18 cellular contexts compared by ENCODE assay signal in the genomic region with DNA sequence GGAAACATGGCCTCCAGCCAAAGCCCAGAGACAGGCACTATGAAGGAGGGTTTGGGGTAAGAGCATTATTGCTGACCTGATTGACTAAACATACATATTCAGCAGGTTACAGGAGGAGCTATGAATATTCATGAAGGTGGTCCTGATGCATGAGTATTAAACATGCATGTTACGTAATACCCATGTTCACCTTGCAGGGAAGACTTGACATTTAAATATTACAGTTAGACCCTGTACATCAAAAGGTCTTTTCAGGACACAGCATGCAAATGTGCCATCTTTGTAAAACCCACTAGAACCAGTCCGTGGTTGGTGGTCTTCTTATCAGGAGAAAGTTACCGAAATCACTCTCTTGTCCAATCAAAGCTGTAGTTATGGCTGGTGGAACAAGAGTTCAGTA. TPM values are rescaled to one million over a fixed set of nuclear protein-coding genes. Genes with fewer than 3 reads are reported as not detected.
DNase-seq lines count a peak whose midpoint lies in the region; ATAC-seq, FAIRE-seq and TF ChIP-seq lines count a peak whose summit lies in the region.
"Had no signal": no experiment of that assay in that cellular context is flagged by ENCODE, and none has a peak within 500 bp of the region (broad histone marks: within the 10 kb centered on the region; RNA-seq: fewer than 3 reads in every experiment).

No MANE protein-coding gene starts in this region.

- H3K9me1 ChIP-seq in K562 (ENCODE audit: control insufficient read depth, insufficient read depth, low read length) = no peaks in the 10 kb centered on the region

- TF ChIP-seq CTCF in natural killer cell (IDR thresholded peaks at IDR 0.05) = no peak
- no peak for TF ChIP-seq CTCF in K562 (IDR thresholded peaks at IDR 0.05 in 2 of 3, conservative IDR thresholded peaks at IDR 0.05 in 1 of 3; ENCODE audit: insufficient read depth in 2 of 3, low read depth in 1 of 3, low read length in 3 of 3)
- no peak for TF ChIP-seq CTCF in lower leg skin (IDR thresholded peaks at IDR 0.05)
- TF ChIP-seq CTCF in PC-3 (conservative IDR thresholded peaks at IDR 0.05; ENCODE audit: low read depth, low read length) = no peak

- H3F3A ChIP-seq in PC-3 (ENCODE audit: low read length, unreplicated experiment) = peaks cover 3% of the 10 kb centered on the region

- DNase-seq in natural killer cell = no peak
- DNase-seq in natural killer cell treated with Interleukin-12 subunit alpha and Interleukin-12 subunit beta and Interleukin-15 and Interleukin-18, amount 100 ng/mL, for 72 hours (ENCODE audit: low spot score) = no peak
- no peak for DNase-seq in K562 (ENCODE audit: extremely low read depth in 1 of 4, low spot score in 3 of 4)
- DNase-seq in stimulated activated effector memory CD8-positive, alpha-beta T cell treated with anti-CD3 and anti-CD28 coated beads, Interleukin-12 subunit alpha, Interleukin-12 subunit beta, amount 100 ng/mL, for 72 hours (ENCODE audit: low spot score in 2 of 2) = no peak
- DNase-seq in lower leg skin (ENCODE audit: low spot score in 2 of 2) = no peak
- no peak for DNase-seq in PC-3
- DNase-seq: ACHN, C1 segment of cervical spinal cord, DMS79 treated with DMSO at 0.1 percent for 48 hours, H7, HFFc6, NCI-H1092 treated with DMSO at 0.1 percent for 48 hours, NCI-H146, NCI-H2081 treated with DMSO at 0.1 percent for 48 hours, Right ventricle myocardium superior had no signal

- no peak overlapping the region for H3K4me3 Mint-ChIP-seq in natural killer cell
- H3K4me3 Mint-ChIP-seq in natural killer cell treated with Interleukin-12 subunit alpha and Interleukin-12 subunit beta and Interleukin-15 and Interleukin-18, amount 100 ng/mL, for 72 hours = no peak overlapping the region
- no peak overlapping the region for H3K4me3 Mint-ChIP-seq in stimulated activated effector memory CD8-positive, alpha-beta T cell treated with anti-CD3 and anti-CD28 coated beads, Interleukin-12 subunit alpha, Interleukin-12 subunit beta, amount 100 ng/mL, for 72 hours
- H3K4me3 Mint-ChIP-seq: HFFc6 had no signal

- H2AFZ ChIP-seq in K562 (ENCODE audit: low read depth, low read length) (no peak overlapping the region), PC-3 (ENCODE audit: low read length) (no peak overlapping the region)

- no peaks in the 10 kb centered on the region for H3K9me3 Mint-ChIP-seq in natural killer cell
- no peaks in the 10 kb centered on the region for H3K9me3 Mint-ChIP-seq in natural killer cell treated with Interleukin-12 subunit alpha and Interleukin-12 subunit beta and Interleukin-15 and Interleukin-18, amount 100 ng/mL, for 72 hours
- H3K9me3 Mint-ChIP-seq in stimulated activated effector memory CD8-positive, alpha-beta T cell treated with anti-CD3 and anti-CD28 coated beads, Interleukin-12 subunit alpha, Interleukin-12 subunit beta, amount 100 ng/mL, for 72 hours = no peaks in the 10 kb centered on the region
- H3K9me3 Mint-ChIP-seq: HFFc6 had no signal

- POLR2A ChIA-PET in K562 (lab: Yijun Ruan, JAX) (no interaction called here), PC-3 (lab: Charles Lee; ENCODE audit: unreplicated experiment) (no interaction called here)

- CTCF ChIA-PET in K562 (lab: Yijun Ruan, JAX; ENCODE audit: low intra/inter-chr PET ratio) (no interaction called here), PC-3 (lab: Charles Lee) (no interaction called here)

- H3K27ac ChIP-seq in K562 (ENCODE audit: extremely low read depth, low read depth, low read length) = no peak overlapping the region
- H3K27ac ChIP-seq in PC-3 (ENCODE audit: low read length) = no peak overlapping the region
- H3K27ac ChIP-seq: HL-60 had no signal

- peaks cover 18% of the 10 kb centered on the region for H3K36me3 Mint-ChIP-seq in natural killer cell
- peaks cover 25% of the 10 kb centered on the region for H3K36me3 Mint-ChIP-seq in natural killer cell treated with Interleukin-12 subunit alpha and Interleukin-12 subunit beta and Interleukin-15 and Interleukin-18, amount 100 ng/mL, for 72 hours
- H3K36me3 Mint-ChIP-seq in stimulated activated effector memory CD8-positive, alpha-beta T cell treated with anti-CD3 and anti-CD28 coated beads, Interleukin-12 subunit alpha, Interleukin-12 subunit beta, amount 100 ng/mL, for 72 hours = no peaks in the 10 kb centered on the region

- H3K79me2 ChIP-seq in K562 (ENCODE audit: control insufficient read depth, insufficient read depth, low read length) = peaks cover 10% of the 10 kb centered on the region; the same call in 1 of the 3 replicates
- peaks cover 16% of the 10 kb centered on the region for H3K79me2 ChIP-seq in PC-3 (ENCODE audit: low read length)

- TF ChIP-seq RAD21 in Ishikawa (IDR thresholded peaks at IDR 0.05; ENCODE audit: low read depth) (no peak), K562 (CRISPR knock-in tag; conservative IDR thresholded peaks at IDR 0.05 in 1 of 2, IDR thresholded peaks at IDR 0.05 in 1 of 2) (no peak)

- H3K36me3 ChIP-seq in K562 (ENCODE audit: control insufficient read depth, insufficient read depth, low read length) = peaks cover 89% of the 10 kb centered on the region
- peaks cover 82% of the 10 kb centered on the region for H3K36me3 ChIP-seq in PC-3 (ENCODE audit: low read depth, low read length)

- no peak for ATAC-seq in natural killer cell
- no peak for ATAC-seq in natural killer cell treated with Interleukin-12 subunit alpha and Interleukin-12 subunit beta and Interleukin-15 and Interleukin-18, amount 100 ng/mL, for 72 hours
- ATAC-seq in K562 = no peak
- ATAC-seq in stimulated activated effector memory CD8-positive, alpha-beta T cell treated with anti-CD3 and anti-CD28 coated beads, Interleukin-12 subunit alpha, Interleukin-12 subunit beta, amount 100 ng/mL, for 72 hours = no peak
- no peak for ATAC-seq in HG02938 (IDR thresholded peaks at IDR 0.05; ENCODE audit: unreplicated experiment)
- no peak for ATAC-seq in PC-3

- BruUV-seq in K562 (replicated peaks; lab: Mats Ljungman, UMichigan) (no TSS peak), PC-3 (replicated peaks; lab: Mats Ljungman, UMichigan) (no TSS peak)

- TF ChIP-seq POLR2A in K562 (conservative IDR thresholded peaks at IDR 0.05) (no peak), lower leg skin (IDR thresholded peaks at IDR 0.05) (no peak)

- TF ChIP-seq EP300 in Ishikawa (IDR thresholded peaks at IDR 0.05; ENCODE audit: borderline replicate concordance) = no peak
- no peak for TF ChIP-seq EP300 in K562 (IDR thresholded peaks at IDR 0.05; ENCODE audit: low read length)

- H3K9ac ChIP-seq in K562 (ENCODE audit: insufficient read depth in 1 of 2, low read depth in 2 of 2, low read length in 2 of 2) (no peak overlapping the region), PC-3 (ENCODE audit: low read length) (no peak overlapping the region)

- peak overlapping the region; percentile 65 to 67 for H3K27ac Mint-ChIP-seq in natural killer cell
- H3K27ac Mint-ChIP-seq in natural killer cell treated with Interleukin-12 subunit alpha and Interleukin-12 subunit beta and Interleukin-15 and Interleukin-18, amount 100 ng/mL, for 72 hours = peak overlapping the region in 1 of 2 donors; percentile 16
- H3K27ac Mint-ChIP-seq in stimulated activated effector memory CD8-positive, alpha-beta T cell treated with anti-CD3 and anti-CD28 coated beads, Interleukin-12 subunit alpha, Interleukin-12 subunit beta, amount 100 ng/mL, for 72 hours = peak overlapping the region; percentile 70
- H3K27ac Mint-ChIP-seq: HFFc6 had no signal

- intact Hi-C loops in natural killer cell (cut with micrococcal nuclease) (no loop called here), K562 (cut with micrococcal nuclease) (no loop called here), lower leg skin (cut with DNase I; ENCODE audit: low total_unique reads) (no loop called here), PC-3 (cut with micrococcal nuclease) (no loop called here)

- in situ Hi-C loops in K562 (cut with MboI) = no loop called here

- H3K9me3 ChIP-seq in K562 (replicated peaks; ENCODE audit: control insufficient read depth, insufficient read depth, low read depth, low read length) (no peaks in the 10 kb centered on the region), PC-3 (ENCODE audit: low read length) (no peaks in the 10 kb centered on the region)

- no peaks in the 10 kb centered on the region for H3K9me2 ChIP-seq in PC-3 (replicated peaks; ENCODE audit: low read length)

- H3K4me2 ChIP-seq in K562 (ENCODE audit: insufficient read depth, low read length) (no peak overlapping the region), PC-3 (ENCODE audit: low read length) (no peak overlapping the region)

- peaks cover 51 to 56% of the 10 kb centered on the region in 2 donors for H3K4me1 Mint-ChIP-seq in natural killer cell
- H3K4me1 Mint-ChIP-seq in natural killer cell treated with Interleukin-12 subunit alpha and Interleukin-12 subunit beta and Interleukin-15 and Interleukin-18, amount 100 ng/mL, for 72 hours (ENCODE audit: low read depth in 2 of 2) = peaks cover 22 to 26% of the 10 kb centered on the region in 2 donors
- H3K4me1 Mint-ChIP-seq in stimulated activated effector memory CD8-positive, alpha-beta T cell treated with anti-CD3 and anti-CD28 coated beads, Interleukin-12 subunit alpha, Interleukin-12 subunit beta, amount 100 ng/mL, for 72 hours = peaks cover 17% of the 10 kb centered on the region

- H3K27me3 Mint-ChIP-seq in natural killer cell (ENCODE audit: low read depth in 2 of 2) = no peaks in the 10 kb centered on the region
- H3K27me3 Mint-ChIP-seq in natural killer cell treated with Interleukin-12 subunit alpha and Interleukin-12 subunit beta and Interleukin-15 and Interleukin-18, amount 100 ng/mL, for 72 hours = no peaks in the 10 kb centered on the region

- no peaks in the 10 kb centered on the region for H3K4me1 ChIP-seq in K562 (replicated peaks in 1 of 2; ENCODE audit: control insufficient read depth in 2 of 2, insufficient read depth in 2 of 2, low read length in 2 of 2)
- H3K4me1 ChIP-seq in PC-3 (ENCODE audit: insufficient read depth, low read length) = no peaks in the 10 kb centered on the region

- H3K27me3 ChIP-seq in K562 (ENCODE audit: control insufficient read depth in 2 of 2, insufficient read depth in 2 of 2, low read length in 2 of 2) = no peaks in the 10 kb centered on the region
- H3K27me3 ChIP-seq in PC-3 (ENCODE audit: low read length) = no peaks in the 10 kb centered on the region

- no peak overlapping the region for H3K4me3 ChIP-seq in K562
- H3K4me3 ChIP-seq in lower leg skin (ENCODE audit: low read depth, poor library complexity, severe bottlenecking) = no peak overlapping the region
- H3K4me3 ChIP-seq in PC-3 (ENCODE audit: low read length) = no peak overlapping the region

- H4K20me1 ChIP-seq in K562 (replicated peaks; ENCODE audit: control insufficient read depth, insufficient read depth, low read length) (no peaks in the 10 kb centered on the region), PC-3 (ENCODE audit: low read length) (no peaks in the 10 kb centered on the region; the same call in 1 of the 2 replicates)

- WGBS in K562 (ENCODE audit: insufficient coverage, low coverage, missing lambda C conversion rate) = 93% methylated on average over 3 of the region's 3 CpGs
- WGBS in lower leg skin, 2 donors = 91 to 98% methylated on average over 3 of the region's 3 CpGs

- FAIRE-seq in K562 (lab: Jason Lieb, UNC) = no peak

RNA-seq across cellular contexts. Expression of a gene that starts 59.9 kb away (rescaled TPM):
- total RNA-seq in natural killer cell = 100 to 1,000 TPM; 188 to 220 (median 201) TPM
- 100 to 1,000 TPM; 454 to 500 TPM for total RNA-seq in natural killer cell treated with Interleukin-12 subunit alpha and Interleukin-12 subunit beta and Interleukin-15 and Interleukin-18, amount 100 ng/mL, for 72 hours
- 167 and 262 TPM in 2 replicates for total RNA-seq in K562 (2011; cell fraction: chromatin; rRNA removed; ENCODE audit: low replicate concordance)
- 85.9 and 98.2 TPM in 2 replicates for total RNA-seq in K562 (2011; cell fraction: nucleolus; rRNA removed)
- total RNA-seq in K562 (2011; cell fraction: nucleoplasm; rRNA removed) = 119 and 135 TPM in 2 replicates
- total RNA-seq in K562 (2014; rRNA removed) = 189 and 191 TPM in 2 replicates
- total RNA-seq in K562 (2014; rRNA removed; fragmentation: Illumina TruSeq; extraction: Trizol) = 334 and 394 TPM in 2 replicates
- total RNA-seq in K562 (2015; rRNA removed; fragmentation: Illumina TruSeq; extraction: Trizol) = 274 and 297 TPM in 2 replicates
- 283 and 290 TPM in 2 replicates for total RNA-seq in K562 (2021)
- polyA plus RNA-seq in K562 (2011; rRNA removed) = 398 and 551 TPM in 2 replicates
- 137 and 145 TPM in 2 replicates for polyA plus RNA-seq in K562 (2011; cell fraction: cytosol; rRNA removed)
- 83.1 and 119 TPM in 2 replicates for polyA plus RNA-seq in K562 (2011; cell fraction: nucleus; rRNA removed)
- polyA plus RNA-seq in K562 (2012) = 172 and 249 TPM in 2 replicates
- 252 and 289 TPM in 2 replicates for polyA plus RNA-seq in K562 (2014; fragmentation: Illumina TruSeq; extraction: Trizol)
- 100 to 1,000 TPM; 325 to 369 TPM for polyA plus RNA-seq in K562 (2014; fragmentation: Nextera tagmentation; extraction: Ambion mirVana)
- polyA plus RNA-seq in K562 (2014; rRNA removed) = 156 and 168 TPM in 2 replicates
- polyA minus RNA-seq in K562 (2011; rRNA and poly(A)+ RNA removed) = 747 and 768 TPM in 2 replicates
- 144 and 225 TPM in 2 replicates for polyA minus RNA-seq in K562 (2011; cell fraction: cytosol; rRNA and poly(A)+ RNA removed)
- polyA minus RNA-seq in K562 (2011; cell fraction: nucleus; rRNA and poly(A)+ RNA removed) = 99.9 and 166 TPM in 2 replicates
- 100 to 1,000 TPM; 107 to 132 (median 116) TPM for total RNA-seq in lower leg skin
- total RNA-seq in PC-3 (2014; rRNA removed) = 277 and 290 TPM in 2 replicates
